In the genomic region with DNA sequence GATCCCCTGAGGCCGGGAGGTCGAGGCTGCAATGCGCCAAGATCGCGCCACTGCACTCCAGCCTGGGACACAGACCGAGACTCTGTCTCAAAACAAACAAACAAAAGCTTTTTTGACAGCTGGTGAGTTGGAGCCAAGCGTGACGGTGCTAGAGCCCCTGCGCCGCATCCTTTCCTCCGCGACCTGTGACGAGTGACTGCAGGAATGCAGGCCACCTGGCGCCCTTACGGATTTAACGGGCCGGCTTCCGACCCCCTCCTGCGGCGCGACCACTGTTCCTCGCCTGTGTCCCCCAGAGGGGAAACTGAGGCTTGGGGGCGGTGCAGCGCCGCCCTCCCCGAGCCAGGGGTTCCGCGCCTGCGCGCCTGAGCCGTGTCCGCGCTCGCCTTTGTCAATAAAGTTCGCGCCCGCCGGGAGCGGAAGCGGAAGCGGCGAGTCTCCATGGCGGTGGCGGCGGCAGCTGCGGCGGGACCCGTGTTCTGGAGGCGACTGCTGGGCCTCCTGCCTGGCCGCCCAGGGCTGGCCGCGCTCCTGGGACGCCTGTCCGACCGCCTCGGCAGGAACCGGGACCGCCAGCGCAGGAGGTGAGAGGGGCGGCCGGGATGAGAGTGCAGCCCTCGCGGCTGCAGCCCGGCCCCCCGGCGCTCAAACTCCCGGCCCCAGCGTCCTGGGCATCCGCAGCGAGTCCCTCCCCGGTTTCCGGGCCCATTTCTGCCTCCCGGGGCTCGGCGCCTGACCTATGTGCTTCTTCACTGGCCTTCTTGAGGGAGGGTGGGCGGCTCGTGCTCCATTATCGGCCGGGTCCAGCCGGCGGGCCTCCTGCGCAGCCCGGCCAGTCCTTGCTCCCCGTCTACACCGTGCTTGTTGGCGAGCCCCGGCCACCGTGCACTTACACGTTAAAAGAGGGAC, we compare ENCODE assay signal across 8 cellular contexts. TPM values are rescaled to one million over a fixed set of nuclear protein-coding genes. Genes with fewer than 3 reads are reported as not detected.
DNase-seq lines count a peak whose midpoint lies in the region; TF ChIP-seq lines count a peak whose summit lies in the region.

A gene with protein sequence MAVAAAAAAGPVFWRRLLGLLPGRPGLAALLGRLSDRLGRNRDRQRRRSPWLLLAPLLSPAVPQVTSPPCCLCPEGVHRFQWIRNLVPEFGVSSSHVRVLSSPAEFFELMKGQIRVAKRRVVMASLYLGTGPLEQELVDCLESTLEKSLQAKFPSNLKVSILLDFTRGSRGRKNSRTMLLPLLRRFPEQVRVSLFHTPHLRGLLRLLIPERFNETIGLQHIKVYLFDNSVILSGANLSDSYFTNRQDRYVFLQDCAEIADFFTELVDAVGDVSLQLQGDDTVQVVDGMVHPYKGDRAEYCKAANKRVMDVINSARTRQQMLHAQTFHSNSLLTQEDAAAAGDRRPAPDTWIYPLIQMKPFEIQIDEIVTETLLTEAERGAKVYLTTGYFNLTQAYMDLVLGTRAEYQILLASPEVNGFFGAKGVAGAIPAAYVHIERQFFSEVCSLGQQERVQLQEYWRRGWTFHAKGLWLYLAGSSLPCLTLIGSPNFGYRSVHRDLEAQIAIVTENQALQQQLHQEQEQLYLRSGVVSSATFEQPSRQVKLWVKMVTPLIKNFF (plus strand): TSS at position 425 of the 909 bp plus-strand sequence. CDS start 17 bp downstream, at position 442.

- H3K4me3 Mint-ChIP-seq in H9, result peak within 1 kb of the TSS; percentile 92 to 98

- H3K79me2 ChIP-seq in H9 (ENCODE audit: insufficient read depth, low read length), result peaks cover 34% of the 10 kb centered on the region; the same call in 1 of the 2 replicates

- H3T11ph ChIP-seq in H9 (ENCODE audit: low read length), result no peak within 1 kb of the TSS

- no peak within 1 kb of the TSS for H4K5ac ChIP-seq in H9 (ENCODE audit: insufficient read length, low read depth, low read length)

- no peaks in the 10 kb centered on the region for H3K27me3 ChIP-seq in H9 (ENCODE audit: insufficient read depth, low read length)

- no peak within 1 kb of the TSS for H3K4ac ChIP-seq in H9 (ENCODE audit: low read depth, low read length)

- no peak within 1 kb of the TSS for H2BK15ac ChIP-seq in H9 (ENCODE audit: low read depth, low read length)

- TF ChIP-seq CTCF in H9 (conservative IDR thresholded peaks at IDR 0.05), result no peak

- H3K27ac ChIP-seq in H9 (ENCODE audit: insufficient read length, low read depth, low read length), result no peak within 1 kb of the TSS

- H3K23ac ChIP-seq in H9 (ENCODE audit: insufficient read length, low read depth, low read length), result no peak within 1 kb of the TSS

- H3K23me2 ChIP-seq in H9 (ENCODE audit: insufficient read length, low read depth, low read length, poor library complexity, severe bottlenecking), result peaks cover 7% of the 10 kb centered on the region

- H2BK120ac ChIP-seq in H9 (ENCODE audit: low read depth, low read length, poor library complexity, severe bottlenecking), result no peak within 1 kb of the TSS

- H2BK12ac ChIP-seq in H9 (ENCODE audit: insufficient read length, low read depth, low read length), result no peak within 1 kb of the TSS

- DNase-seq in DMS53 (lab: John Stamatoyannopoulos, UW) (peak; percentile 93), H9 (peak; percentile 82), NCI-H2171 treated with DMSO at 0.1 percent for 48 hours (lab: John Stamatoyannopoulos, UW) (peak; percentile 67), islet precursor cell (peak; percentile 91), pons (ENCODE audit: low spot score) (no peak)
- peak; percentile 75 for DNase-seq in activated CD4-positive, CD25-positive, alpha-beta regulatory T cell treated with anti-CD3 and anti-CD28 coated beads, Interleukin-2, amount 50 U/mL, for 16 hours (ENCODE audit: low read depth, low spot score)
- peak; percentile 81 for DNase-seq in central memory CD4-positive, alpha-beta T cell
- DNase-seq in stimulated activated CD4-positive, alpha-beta T cell treated with anti-CD3 and anti-CD28 coated beads, Interleukin-15, amount 100 ng/mL, for 1 hour (ENCODE audit: low read depth in 1 of 2, low spot score in 1 of 2), result peak; percentile 66 to 73

- WGBS in H9 (ENCODE audit: extremely low coverage, insufficient read length, low lambda C conversion rate), result no CpG with 5 or more reads among the region's 89 CpGs

- H3K9ac ChIP-seq in H9 (ENCODE audit: extremely low read depth, insufficient read length, low read length), result peak within 1 kb of the TSS; percentile 53

- H4K8ac ChIP-seq in H9 (replicated peaks; ENCODE audit: insufficient read length, low read depth, low read length), result no peak within 1 kb of the TSS

- H3K79me1 ChIP-seq in H9 (ENCODE audit: insufficient read depth, low read depth, low read length, poor library complexity, severe bottlenecking), result peaks cover 2% of the 10 kb centered on the region

- peak within 1 kb of the TSS; percentile 94 for H3K4me2 ChIP-seq in H9 (ENCODE audit: insufficient read depth, insufficient read length, low read length)

- no peaks in the 10 kb centered on the region for H3K9me3 ChIP-seq in H9 (ENCODE audit: control insufficient read depth, low read depth, low read length)

- H3K9me3 Mint-ChIP-seq in H9, result no peaks in the 10 kb centered on the region

- H3K18ac ChIP-seq in H9 (ENCODE audit: insufficient read length, low read depth, low read length), result peak within 1 kb of the TSS; percentile 73

- peaks cover 3 to 13% (median 9%) of the 10 kb centered on the region in 3 experiments; a peak in 5 of 7 replicates for H3K36me3 Mint-ChIP-seq in H9 (ENCODE audit: insufficient read depth in 1 of 3, low read depth in 3 of 3)

- no peak within 1 kb of the TSS for H2AFZ ChIP-seq in H9 (ENCODE audit: low read length)

- H4K91ac ChIP-seq in H9 (ENCODE audit: insufficient read length, low read depth, low read length), result no peak within 1 kb of the TSS

- no peak within 1 kb of the TSS for H2BK5ac ChIP-seq in H9 (ENCODE audit: insufficient read length, low read length)

- no peak within 1 kb of the TSS for H3K56ac ChIP-seq in H9 (ENCODE audit: insufficient read length, low read depth, low read length)

- H2BK20ac ChIP-seq in H9 (ENCODE audit: low read depth, low read length, poor library complexity, severe bottlenecking), result no peak within 1 kb of the TSS

- peak within 1 kb of the TSS; percentile 79; the same call in 1 of the 2 replicates for H3K14ac ChIP-seq in H9 (ENCODE audit: insufficient read depth, low read length)

- peaks cover 6% of the 10 kb centered on the region; the same call in 1 of the 2 replicates for H3K4me1 ChIP-seq in H9 (ENCODE audit: insufficient read depth, low read length)

- H4K20me1 ChIP-seq in H9 (ENCODE audit: control insufficient read depth, insufficient read depth, insufficient read length), result no peaks in the 10 kb centered on the region

- H2AK5ac ChIP-seq in H9 (ENCODE audit: insufficient read length, low read length), result no peak within 1 kb of the TSS

- no peaks in the 10 kb centered on the region for H3K27me3 Mint-ChIP-seq in H9 (ENCODE audit: low read depth)

- H3K27ac Mint-ChIP-seq in H9, result peak within 1 kb of the TSS; percentile 93 to 97 (median 94)

- peaks cover 65 to 68% of the 10 kb centered on the region in 2 experiments for H3K4me1 Mint-ChIP-seq in H9

RNA-seq across cellular contexts. Expression of the gene that starts here (rescaled TPM):
- total RNA-seq in H9 (2021), result 41.8 and 45.7 TPM in 2 replicates
